Comparison of ENCODE assay signal across 8 cellular contexts in the genomic region with DNA sequence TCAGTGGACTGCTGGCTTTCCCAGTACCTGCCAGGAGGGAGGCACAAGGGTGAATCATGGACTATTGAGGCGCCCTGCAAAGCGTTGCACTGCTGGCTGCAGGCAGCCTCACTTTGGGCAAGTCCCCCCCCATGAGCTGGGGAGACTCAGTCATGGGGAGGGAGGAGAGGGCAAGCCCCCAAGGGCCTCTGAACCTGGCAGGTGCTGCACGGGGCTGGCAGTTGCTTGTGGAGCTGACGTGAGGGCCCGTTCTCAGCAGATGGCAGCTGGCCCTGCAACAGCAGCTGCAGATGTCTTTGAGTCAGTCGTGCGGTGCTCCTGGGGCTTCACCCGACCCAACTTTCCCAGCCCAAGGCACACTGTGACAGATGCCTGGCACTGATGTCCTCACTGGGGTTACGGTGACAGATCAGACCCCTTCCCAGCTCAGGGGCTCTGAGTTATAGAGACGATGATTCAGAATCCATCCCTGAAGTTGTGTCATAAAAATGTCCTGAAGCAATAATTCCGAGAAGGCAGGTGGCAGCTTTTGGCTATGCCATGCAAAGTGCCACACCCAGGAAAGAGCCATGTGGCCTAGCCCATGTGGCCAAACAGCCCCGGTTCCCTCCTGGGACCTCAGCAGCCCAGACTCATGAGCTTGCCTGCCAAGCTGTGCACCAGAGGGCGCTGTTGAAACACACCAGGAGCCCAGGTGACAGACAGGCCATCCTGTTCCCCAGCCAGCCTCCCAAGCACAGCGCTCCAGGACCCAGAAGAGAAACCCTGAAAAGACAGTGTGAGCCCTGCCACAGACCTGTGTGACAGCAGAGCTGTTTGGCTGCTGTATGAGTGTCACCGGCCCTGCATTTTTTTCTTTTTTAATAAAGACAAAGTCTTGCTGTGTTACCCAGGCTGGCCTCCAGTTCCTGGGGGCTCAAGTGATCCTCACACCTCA. TPM values are rescaled to one million over a fixed set of nuclear protein-coding genes. Genes with fewer than 3 reads are reported as not detected.
DNase-seq lines count a peak whose midpoint lies in the region; ATAC-seq and TF ChIP-seq lines count a peak whose summit lies in the region.

No MANE protein-coding gene starts in this region.

- H4K91ac ChIP-seq in neuronal stem cell (ENCODE audit: low read depth, low read length, poor library complexity): no peak overlapping the region

- H4K8ac ChIP-seq in neuronal stem cell (ENCODE audit: low read depth, low read length): no peak overlapping the region

- no peak for TF ChIP-seq POLR2A in Peyer's patch (IDR thresholded peaks at IDR 0.05)

- H3K9me3 Mint-ChIP-seq in stimulated activated naive CD8-positive, alpha-beta T cell treated with anti-CD3 and anti-CD28 coated beads, Interleukin-15, amount 100 ng/mL, for 72 hours: no peaks in the 10 kb centered on the region

- H3K36me3 ChIP-seq in KMS-11 (ENCODE audit: insufficient read depth) (no peaks in the 10 kb centered on the region), Peyer's patch (peaks cover 0 to 88% (median 0%) of the 10 kb centered on the region in 3 donors), neuronal stem cell (replicated peaks in 1 of 2; ENCODE audit: control insufficient read depth in 2 of 2, insufficient read depth in 2 of 2, low read length in 2 of 2) (peaks cover 77 to 98% of the 10 kb centered on the region in 2 donors)

- no CpG with 5 or more reads among the region's 15 CpGs for WGBS in neuronal stem cell (ENCODE audit: extremely low coverage in 2 of 2, insufficient read length in 2 of 2, insufficient replicate concordance in 1 of 2), 2 donors

- H3K27ac ChIP-seq in KMS-11 (no peak overlapping the region), Peyer's patch (peak overlapping the region in 2 of 4 donors; percentile 22 to 26), neuronal stem cell (replicated peaks; ENCODE audit: low read length) (no peak overlapping the region)

- no peak overlapping the region for H3K14ac ChIP-seq in neuronal stem cell (ENCODE audit: low read length)

- no peak overlapping the region for H3K4me3 Mint-ChIP-seq in stimulated activated naive CD8-positive, alpha-beta T cell treated with anti-CD3 and anti-CD28 coated beads, Interleukin-15, amount 100 ng/mL, for 72 hours

- peaks cover 13% of the 10 kb centered on the region for H3K4me1 Mint-ChIP-seq in stimulated activated naive CD8-positive, alpha-beta T cell treated with anti-CD3 and anti-CD28 coated beads, Interleukin-15, amount 100 ng/mL, for 72 hours

- peak; percentile 90 for TF ChIP-seq CTCF in KMS-11 (conservative IDR thresholded peaks at IDR 0.05; ENCODE audit: low read depth, low read length)
- TF ChIP-seq CTCF in Peyer's patch (IDR thresholded peaks at IDR 0.05): peak; percentile 44 to 92 (median 90)

- H3K79me2 ChIP-seq in KMS-11 (ENCODE audit: insufficient read depth, low read depth): no peaks in the 10 kb centered on the region

- peak; percentile 77 for DNase-seq in COLO829 (ENCODE audit: low spot score)
- DNase-seq in Peyer's patch: peak; percentile 92 to 97 (median 94)
- DNase-seq in activated T-cell treated with anti-CD3 and anti-CD28 coated beads, Interleukin-2, amount 50 U/mL, for 48 hours: peak; percentile 90 to 91
- DNase-seq in fibroblast of peridontal ligament (ENCODE audit: extremely low read depth): peak; percentile 85
- DNase-seq in neuronal stem cell (ENCODE audit: low spot score): peak; percentile 75
- peak; percentile 68 to 79 for DNase-seq in stimulated activated naive CD8-positive, alpha-beta T cell treated with anti-CD3 and anti-CD28 coated beads, Interleukin-15, amount 100 ng/mL, for 72 hours

- H2AK5ac ChIP-seq in neuronal stem cell (ENCODE audit: low read depth, low read length): no peak overlapping the region

- H3K23ac ChIP-seq in neuronal stem cell (ENCODE audit: low read depth, low read length, poor library complexity): no peak overlapping the region

- H3K79me1 ChIP-seq in neuronal stem cell (ENCODE audit: low read depth, low read length): peaks cover 5% of the 10 kb centered on the region

- H3K27me3 ChIP-seq in KMS-11 (ENCODE audit: insufficient read depth, low read depth) (no peaks in the 10 kb centered on the region), Peyer's patch (no peaks in the 10 kb centered on the region), neuronal stem cell (ENCODE audit: control insufficient read depth in 3 of 3, insufficient read depth in 3 of 3, low read depth in 1 of 3, low read length in 3 of 3) (no peaks in the 10 kb centered on the region)

- peak; percentile 71 for ATAC-seq in GM21360 (IDR thresholded peaks at IDR 0.05; ENCODE audit: unreplicated experiment)
- peak; percentile 96 for ATAC-seq in stimulated activated naive CD8-positive, alpha-beta T cell treated with anti-CD3 and anti-CD28 coated beads, Interleukin-15, amount 100 ng/mL, for 72 hours

- H3K9ac ChIP-seq in KMS-11 (no peak overlapping the region), neuronal stem cell (ENCODE audit: low read depth, low read length, poor library complexity) (no peak overlapping the region)

- no peaks in the 10 kb centered on the region for H4K20me1 ChIP-seq in KMS-11 (ENCODE audit: insufficient read depth)

- H3K4me1 ChIP-seq in KMS-11 (ENCODE audit: low read depth, poor library complexity, severe bottlenecking): peaks cover 11% of the 10 kb centered on the region
- H3K4me1 ChIP-seq in Peyer's patch: peaks cover 0 to 6% (median 3%) of the 10 kb centered on the region in 4 donors
- no peaks in the 10 kb centered on the region for H3K4me1 ChIP-seq in neuronal stem cell (ENCODE audit: control insufficient read depth in 2 of 2, insufficient read depth in 1 of 2, low read depth in 1 of 2, low read length in 2 of 2)

- no peak overlapping the region for H2BK15ac ChIP-seq in neuronal stem cell (ENCODE audit: low read length)

- H3K9me3 ChIP-seq in Peyer's patch (no peaks in the 10 kb centered on the region), neuronal stem cell (replicated peaks in 1 of 2; ENCODE audit: control insufficient read depth in 2 of 2, insufficient read depth in 1 of 2, low read depth in 1 of 2, low read length in 2 of 2) (peaks cover 0 to 2% of the 10 kb centered on the region in 2 donors)

- H3K4ac ChIP-seq in neuronal stem cell (ENCODE audit: low read length): no peak overlapping the region

- no peak overlapping the region for H2BK12ac ChIP-seq in neuronal stem cell (ENCODE audit: low read length)

- peak overlapping the region in 1 of 2 donors; percentile 71 for H3K27ac Mint-ChIP-seq in stimulated activated naive CD8-positive, alpha-beta T cell treated with anti-CD3 and anti-CD28 coated beads, Interleukin-15, amount 100 ng/mL, for 72 hours

- H3K4me2 ChIP-seq in KMS-11 (no peak overlapping the region), neuronal stem cell (ENCODE audit: insufficient read depth, low read length, poor library complexity, severe bottlenecking) (no peak overlapping the region)

- no peaks in the 10 kb centered on the region for H3K27me3 Mint-ChIP-seq in stimulated activated naive CD8-positive, alpha-beta T cell treated with anti-CD3 and anti-CD28 coated beads, Interleukin-15, amount 100 ng/mL, for 72 hours

- no peak overlapping the region for H2BK120ac ChIP-seq in neuronal stem cell (ENCODE audit: low read depth, low read length)

- no peak overlapping the region for H3K18ac ChIP-seq in neuronal stem cell (ENCODE audit: low read length)

- H2AFZ ChIP-seq in KMS-11 (ENCODE audit: low read depth): no peak overlapping the region
- H2AFZ ChIP-seq in neuronal stem cell (ENCODE audit: low read length): no peak overlapping the region

- H3K4me3 ChIP-seq in KMS-11 (IDR thresholded peaks at IDR 0.05; ENCODE audit: insufficient read depth, low read depth, low read length) (no peak overlapping the region), Peyer's patch (no peak overlapping the region), neuronal stem cell (ENCODE audit: low read length in 2 of 2) (no peak overlapping the region)

- no peak overlapping the region for H2BK5ac ChIP-seq in neuronal stem cell (ENCODE audit: low read length)

RNA-seq across cellular contexts. Expression of gene LDLR, which starts 53.6 kb away (rescaled TPM):
- total RNA-seq in Peyer's patch: 100 to 1,000 TPM in 3 of 4 donors, 10 to 100 TPM in 1; 75.7 to 209 (median 156) TPM
- polyA plus RNA-seq in neuronal stem cell (2013, experiment 1 of 2): 54.8 TPM
- polyA plus RNA-seq in neuronal stem cell (2013, experiment 2 of 2): 55.5 TPM
